ENCODE assay signal across 15 cellular contexts in genomic region chr6:16367584-16367970, GRCh38.
DNase-seq lines count a peak whose midpoint lies in the region; ATAC-seq, FAIRE-seq and TF ChIP-seq lines count a peak whose summit lies in the region.
"Had no signal": no experiment of that assay in that cellular context is flagged by ENCODE, and none has a peak within 500 bp of the region (broad histone marks: within the 10 kb centered on the region; RNA-seq: fewer than 3 reads in every experiment).

No MANE protein-coding gene starts in this region.

- peak overlapping the region; percentile 24 for H2BK12ac ChIP-seq in trophoblast cell (ENCODE audit: low read length)

- no peaks in the 10 kb centered on the region for H3K79me2 ChIP-seq in trophoblast cell (ENCODE audit: control insufficient read depth, insufficient read depth, low read length, poor library complexity)

- DNase-seq in bronchial epithelial cell (ENCODE audit: low read depth): peak; percentile 36
- peak; percentile 28 to 85 for DNase-seq in trophoblast cell
- DNase-seq: Caco-2; CD8-positive, alpha-beta memory T cell; DMS 273 treated with DMSO at 0.1 percent for 48 hours; GOT3; H9 had no signal

- ATAC-seq in esophagus mucosa (peak; percentile 48), HG03354 (IDR thresholded peaks at IDR 0.05; ENCODE audit: poor library complexity, severe bottlenecking, unreplicated experiment) (no peak), GM21737 (IDR thresholded peaks at IDR 0.05; ENCODE audit: unreplicated experiment) (no peak), GM18870 (IDR thresholded peaks at IDR 0.05; ENCODE audit: unreplicated experiment) (no peak)
- ATAC-seq: A549, GM12878 had no signal

- no peak overlapping the region for H4K91ac ChIP-seq in trophoblast cell (ENCODE audit: low read depth, low read length)

- no peak overlapping the region for H3K9ac ChIP-seq in trophoblast cell (ENCODE audit: low read length)

- no peak overlapping the region for H3K18ac ChIP-seq in trophoblast cell (ENCODE audit: low read length)

- no CpG with 5 or more reads among the region's 3 CpGs for WGBS in trophoblast cell (ENCODE audit: extremely low coverage, insufficient coverage, insufficient read length)

- H3K9me3 ChIP-seq in trophoblast cell (ENCODE audit: insufficient read depth, low read depth, low read length): no peaks in the 10 kb centered on the region
- H3K9me3 ChIP-seq: A549, Caco-2 had no signal

- no peak overlapping the region for H4K12ac ChIP-seq in trophoblast cell (ENCODE audit: low read depth, low read length)

- peaks cover 6% of the 10 kb centered on the region for H3K79me1 ChIP-seq in trophoblast cell (ENCODE audit: low read length)

- peak overlapping the region; percentile 65 for H2BK5ac ChIP-seq in trophoblast cell (ENCODE audit: low read depth, low read length, poor library complexity)

- H3K27me3 ChIP-seq in bronchial epithelial cell (ENCODE audit: control insufficient read depth, insufficient read depth, low read length) (no peaks in the 10 kb centered on the region), trophoblast cell (ENCODE audit: insufficient read depth, low read length) (no peaks in the 10 kb centered on the region)

- H3K4me3 ChIP-seq in bronchial epithelial cell (ENCODE audit: low read depth, low read length): no peak overlapping the region
- H3K4me3 ChIP-seq in trophoblast cell (ENCODE audit: low read depth, low read length): no peak overlapping the region
- H3K4me3 ChIP-seq: A549, GM12878 had no signal

- H4K8ac ChIP-seq in trophoblast cell (ENCODE audit: low read depth, low read length): no peak overlapping the region

- peak overlapping the region; percentile 75 for H3K27ac ChIP-seq in trophoblast cell (ENCODE audit: low read depth, low read length)
- H3K27ac ChIP-seq: A549, HL-60 had no signal

- H2AFZ ChIP-seq in trophoblast cell (ENCODE audit: insufficient read depth, low read length, poor library complexity): no peak overlapping the region

- peak overlapping the region; percentile 52 for H2AK5ac ChIP-seq in trophoblast cell (ENCODE audit: low read length)

- no peak overlapping the region for H3K4me2 ChIP-seq in trophoblast cell (ENCODE audit: low read length)
- H3K4me2 ChIP-seq: A549 had no signal

- H2BK120ac ChIP-seq in trophoblast cell (ENCODE audit: insufficient read depth, low read length, poor library complexity): peak overlapping the region; percentile 56

- FAIRE-seq in bronchial epithelial cell (lab: Jason Lieb, UNC): no peak
- FAIRE-seq: A549, GM12878, GM18507 had no signal

- H3K4ac ChIP-seq in trophoblast cell (ENCODE audit: low read depth, low read length): no peak overlapping the region

- no peak overlapping the region for H3K14ac ChIP-seq in trophoblast cell (ENCODE audit: low read length)

- no peak for TF ChIP-seq CTCF in bronchial epithelial cell (IDR thresholded peaks at IDR 0.05; ENCODE audit: insufficient read depth, low read length, severe bottlenecking)

- no peaks in the 10 kb centered on the region for H3K36me3 ChIP-seq in bronchial epithelial cell (ENCODE audit: control insufficient read depth, insufficient read depth, low read length)
- no peaks in the 10 kb centered on the region for H3K36me3 ChIP-seq in trophoblast cell (ENCODE audit: control insufficient read depth in 1 of 2, insufficient read depth in 2 of 2, low read length in 2 of 2)

- no peak overlapping the region for H3K23ac ChIP-seq in trophoblast cell (ENCODE audit: low read length)

- H3K4me1 ChIP-seq in trophoblast cell (ENCODE audit: control insufficient read depth in 1 of 2, insufficient read depth in 2 of 2, low read length in 2 of 2): peaks cover 11 to 23% of the 10 kb centered on the region in 2 experiments
- H3K4me1 ChIP-seq: A549, Caco-2 had no signal
